Comparison of ENCODE assay signal across 8 cellular contexts in the genomic region with DNA sequence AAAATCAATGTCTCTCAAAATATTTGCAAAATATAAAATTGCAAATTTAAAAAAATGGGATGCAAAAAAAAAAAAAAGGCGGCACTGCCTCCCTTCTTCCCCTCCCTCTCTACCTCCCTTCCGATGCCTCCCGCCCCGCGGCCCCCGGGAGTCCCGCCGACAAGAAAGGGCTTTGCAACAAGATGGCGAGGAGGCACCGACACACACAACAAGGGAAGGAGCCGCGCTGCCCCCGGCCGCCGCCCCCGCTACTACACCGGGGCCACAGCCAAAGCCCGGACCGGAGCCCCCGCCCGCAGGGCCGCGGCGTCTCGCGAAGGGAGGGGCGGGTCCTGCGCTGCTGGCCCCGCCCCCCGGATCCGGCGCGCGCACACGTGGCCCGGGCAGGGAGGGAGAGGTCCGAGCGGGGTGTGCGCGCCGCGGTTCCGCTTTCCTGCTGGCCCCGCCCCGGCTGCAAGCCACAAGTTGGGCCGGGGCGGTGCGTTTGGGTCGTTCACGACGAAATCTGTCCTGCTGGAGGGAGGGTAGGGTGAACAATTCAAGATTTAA. TPM values are rescaled to one million over a fixed set of nuclear protein-coding genes. Genes with fewer than 3 reads are reported as not detected.
DNase-seq lines count a peak whose midpoint lies in the region; TF ChIP-seq lines count a peak whose summit lies in the region.

Gene MNT (minus strand): TSS at position 184 of the 549 bp plus-strand sequence. CDS start 348 bp downstream, outside the sequence.

- H3K4me3 Mint-ChIP-seq in HFFc6: peak within 1 kb of the TSS; percentile 99
- H3K4me3 Mint-ChIP-seq in activated naive CD8-positive, alpha-beta T cell: peak within 1 kb of the TSS; percentile 95

- WGBS in ovary, 3 donors: 0 to 1% (median 0%) methylated on average over 40 to 51 of the region's 51 CpGs
- WGBS in thymus: under 1% methylated on average over 51 of the region's 51 CpGs

- peak within 1 kb of the TSS; percentile 99 for H3K27ac Mint-ChIP-seq in HFFc6
- H3K27ac Mint-ChIP-seq in activated naive CD8-positive, alpha-beta T cell: peak within 1 kb of the TSS; percentile 99

- H3K4me1 ChIP-seq in ovary (ENCODE audit: insufficient read depth): peaks cover 26% of the 10 kb centered on the region
- peaks cover 28% of the 10 kb centered on the region for H3K4me1 ChIP-seq in thymus (ENCODE audit: control insufficient read depth, insufficient read depth, low read length)

- H3K27me3 ChIP-seq in GM06990 (replicated peaks; ENCODE audit: control insufficient read depth, insufficient read depth, low read length): no peaks in the 10 kb centered on the region
- H3K27me3 ChIP-seq in ovary: no peaks in the 10 kb centered on the region
- no peaks in the 10 kb centered on the region for H3K27me3 ChIP-seq in thymus (ENCODE audit: control insufficient read depth, insufficient read depth)

- no peaks in the 10 kb centered on the region for H3K36me3 ChIP-seq in GM06990 (ENCODE audit: control insufficient read depth, insufficient read depth, low read length)
- no peaks in the 10 kb centered on the region for H3K36me3 ChIP-seq in ovary
- H3K36me3 ChIP-seq in thymus (ENCODE audit: control insufficient read depth, insufficient read depth): no peaks in the 10 kb centered on the region

- H3K9me3 ChIP-seq in ovary (no peaks in the 10 kb centered on the region), thymus (ENCODE audit: control insufficient read depth) (peaks cover 2% of the 10 kb centered on the region)

- DNase-seq in GM06990 (ENCODE audit: extremely low read depth, insufficient read length) (peak; percentile 99), HFFc6 (peak; percentile 90), NCI-H1048 (lab: John Stamatoyannopoulos, UW) (peak; percentile 81), SKM-1 (lab: John Stamatoyannopoulos, UW; ENCODE audit: unreplicated experiment) (peak; percentile 68), head of caudate nucleus (peak; percentile 85 to 98 (median 95)), ovary (peak; percentile 92 to 96 (median 94))

- intact Hi-C loops in head of caudate nucleus (cut with DNase I) (loop anchor here (1.0 to 2.0 kb wide), 2 partner anchors 9 to 16 kb away; no protein-coding TSS in a partner anchor), ovary (cut with DNase I) (no loop called here)

- H3K4me3 ChIP-seq in GM06990 (replicated peaks; ENCODE audit: low read depth, low read length) (peak within 1 kb of the TSS; percentile 98), ovary (peak within 1 kb of the TSS; percentile 99), thymus (ENCODE audit: low read length) (peak within 1 kb of the TSS; percentile 78)

- TF ChIP-seq EP300 in ovary (IDR thresholded peaks at IDR 0.05): no peak

- H3K27ac ChIP-seq in ovary: peak within 1 kb of the TSS; percentile 84 to 99
- H3K27ac ChIP-seq in thymus (ENCODE audit: low read depth): peak within 1 kb of the TSS; percentile 98

- TF ChIP-seq POLR2A in ovary (IDR thresholded peaks at IDR 0.05): peak; percentile 76

- H3K9me3 Mint-ChIP-seq in HFFc6: no peaks in the 10 kb centered on the region
- H3K9me3 Mint-ChIP-seq in activated naive CD8-positive, alpha-beta T cell (ENCODE audit: low read depth): no peaks in the 10 kb centered on the region

- peaks cover 10% of the 10 kb centered on the region for H3K27me3 Mint-ChIP-seq in HFFc6 (ENCODE audit: insufficient read depth)
- no peaks in the 10 kb centered on the region for H3K27me3 Mint-ChIP-seq in activated naive CD8-positive, alpha-beta T cell

- TF ChIP-seq CTCF in GM06990 (IDR thresholded peaks at IDR 0.05; ENCODE audit: insufficient read depth, low read length, poor library complexity, severe bottlenecking): no peak
- TF ChIP-seq CTCF in HFFc6 (IDR thresholded peaks at IDR 0.05): no peak; the same call in 1 of the 2 replicates
- peak in 2 of 3 donors; percentile 40 to 56 for TF ChIP-seq CTCF in ovary (IDR thresholded peaks at IDR 0.05)

- H3K4me1 Mint-ChIP-seq in HFFc6 (ENCODE audit: low read depth): peaks cover 71% of the 10 kb centered on the region
- peaks cover 43% of the 10 kb centered on the region for H3K4me1 Mint-ChIP-seq in activated naive CD8-positive, alpha-beta T cell (ENCODE audit: low read depth)

- peaks cover 5% of the 10 kb centered on the region; the same call in 1 of the 2 replicates for H3K36me3 Mint-ChIP-seq in HFFc6 (ENCODE audit: low read depth)
- H3K36me3 Mint-ChIP-seq in activated naive CD8-positive, alpha-beta T cell: no peaks in the 10 kb centered on the region

RNA-seq across cellular contexts. Expression of gene MNT, which starts in this region (rescaled TPM):
- total RNA-seq in HFFc6 (2021; fragmentation: NEBNext Ultra II Directional; extraction: Animal tissue kit (Norgen Biotek cat#: 25700)): 10 to 100 TPM; 19.4 to 25.4 (median 21.9) TPM
- total RNA-seq in ovary: 10 to 100 TPM in 6 of 7 donors, 1 to 10 TPM in 1; 5.4 to 37.0 (median 27.3) TPM
- polyA plus RNA-seq in ovary (10 to 100 TPM in 1 of 2 donors, 1 to 10 TPM in 1; 5.0 to 15.4 TPM), thymus (9.8 TPM)

Comparison
In these comparisons a context has a peak if more than half of its experiments do, and no peak if none do; other contexts are left out.
1. Peak in every context shown above with its lines: DNase-seq, H3K4me3 ChIP-seq and H3K27ac ChIP-seq.
2. CTCF ChIP-seq: peak in ovary (2 of 3); none in GM06990 (single experiment) and HFFc6 (single experiment).